ENCODE assay signal across 2 cellular contexts in genomic region chr6:129570929-129571328, GRCh38.
A peak's percentile ranks its signal among the peaks of the same experiment; 100 is the strongest.
DNase-seq lines count a peak whose midpoint lies in the region; ATAC-seq, FAIRE-seq and TF ChIP-seq lines count a peak whose summit lies in the region.
"Not testable (repeated sequence)": the region's sequence is repeated elsewhere in the genome, so short reads cannot be mapped to it uniquely, and the experiment has no call there.

No MANE protein-coding gene starts in this region.

- H3K9ac ChIP-seq in K562 (ENCODE audit: insufficient read depth in 1 of 2, low read depth in 2 of 2, low read length in 2 of 2), result not testable (repeated sequence)

- H4K20me1 ChIP-seq in K562 (replicated peaks; ENCODE audit: control insufficient read depth, insufficient read depth, low read length), result not testable (repeated sequence)

- 90% methylated on average over 1 of the region's 1 CpG for WGBS in K562 (ENCODE audit: insufficient coverage, low coverage, missing lambda C conversion rate)

- not testable (repeated sequence) for H3K79me2 ChIP-seq in K562 (ENCODE audit: control insufficient read depth, insufficient read depth, low read length)

- DNase-seq in K562 (ENCODE audit: extremely low read depth in 1 of 4, low spot score in 3 of 4), result not testable (repeated sequence)

- TF ChIP-seq POLR2A in K562 (conservative IDR thresholded peaks at IDR 0.05), result not testable (repeated sequence)

- H2AFZ ChIP-seq in K562 (ENCODE audit: low read depth, low read length), result not testable (repeated sequence)

- FAIRE-seq in K562 (lab: Jason Lieb, UNC), result not testable (repeated sequence)

- H3K4me3 ChIP-seq in HEK293 (ENCODE audit: low read depth, low read length); K562: not testable (repeated sequence)

- TF ChIP-seq CTCF in HEK293 (tag by site-specific recombination; IDR thresholded peaks at IDR 0.05); K562 (IDR thresholded peaks at IDR 0.05 in 2 of 3, conservative IDR thresholded peaks at IDR 0.05 in 1 of 3; ENCODE audit: insufficient read depth in 2 of 3, low read depth in 1 of 3, low read length in 3 of 3): not testable (repeated sequence)

- not testable (repeated sequence) for H3K27ac ChIP-seq in HEK293 (ENCODE audit: extremely low read depth, low read depth, low read length); K562 (ENCODE audit: extremely low read depth, low read depth, low read length)

- CTCF ChIA-PET in HEK293 (lab: Yijun Ruan, JAX), result interaction anchor here (1.0 to 1.4 kb wide), 3 partner anchors 70 to 73 kb away, joined by 3 to 6 read pairs (median 4); no protein-coding TSS in a partner anchor
- CTCF ChIA-PET in K562 (lab: Yijun Ruan, JAX; ENCODE audit: low intra/inter-chr PET ratio), result not testable (repeated sequence)

- H3K36me3 ChIP-seq in HEK293 (ENCODE audit: control insufficient read depth in 2 of 2, insufficient read depth in 1 of 2, low read length in 2 of 2); K562 (ENCODE audit: control insufficient read depth, insufficient read depth, low read length): not testable (repeated sequence)

- POLR2A ChIA-PET in HEK293 (lab: Yijun Ruan, JAX), result not testable (repeated sequence)
- POLR2A ChIA-PET in K562 (lab: Yijun Ruan, JAX), result interaction anchor here (0.5 to 0.6 kb wide), 2 partner anchors 17 to 265 kb away, joined by 3 to 4 read pairs; no protein-coding TSS in a partner anchor

- not testable (repeated sequence) for H3K4me1 ChIP-seq in HEK293 (ENCODE audit: control insufficient read depth, insufficient read depth, low read length); K562 (replicated peaks in 1 of 2; ENCODE audit: control insufficient read depth in 2 of 2, insufficient read depth in 2 of 2, low read length in 2 of 2)

- H3K4me2 ChIP-seq in K562 (ENCODE audit: insufficient read depth, low read length), result not testable (repeated sequence)

- not testable (repeated sequence) for BruUV-seq in K562 (replicated peaks; lab: Mats Ljungman, UMichigan)

- intact Hi-C loops in K562 (cut with micrococcal nuclease), result not testable (repeated sequence)

- TF ChIP-seq EP300 in K562 (IDR thresholded peaks at IDR 0.05; ENCODE audit: low read length), result not testable (repeated sequence)

- not testable (repeated sequence) for TF ChIP-seq RAD21 in K562 (CRISPR knock-in tag; conservative IDR thresholded peaks at IDR 0.05 in 1 of 2, IDR thresholded peaks at IDR 0.05 in 1 of 2)

- in situ Hi-C loops in K562 (cut with MboI), result not testable (repeated sequence)

- H3K9me3 ChIP-seq in HEK293 (ENCODE audit: control insufficient read depth, insufficient read depth, low read depth, low read length); K562 (replicated peaks; ENCODE audit: control insufficient read depth, insufficient read depth, low read depth, low read length): not testable (repeated sequence)

- H3K27me3 ChIP-seq in K562 (ENCODE audit: control insufficient read depth in 2 of 2, insufficient read depth in 2 of 2, low read length in 2 of 2), result not testable (repeated sequence)

- not testable (repeated sequence) for H3K9me1 ChIP-seq in K562 (ENCODE audit: control insufficient read depth, insufficient read depth, low read length)

- not testable (repeated sequence) for ATAC-seq in K562

TF ChIP-seq in HEK293, 187 proteins besides CTCF, POLR2A, EP300 and RAD21:
- peak; percentile 40 for TF ChIP-seq ZNF529 (tag by site-specific recombination; IDR thresholded peaks at IDR 0.05; ENCODE audit: insufficient replicate concordance)

TF ChIP-seq in K562, 482 proteins besides CTCF, POLR2A, EP300 and RAD21:
- TF ChIP-seq ZNF354B (CRISPR knock-in tag; IDR thresholded peaks at IDR 0.05), result peak; percentile 55; the same call in 1 of the 2 replicates
- peak; percentile 96 for TF ChIP-seq ZNF507 (tag; conservative IDR thresholded peaks at IDR 0.05)
